9 cellular contexts compared by ENCODE assay signal in genomic region chr18:10624-11184, GRCh38. TPM values are rescaled to one million over a fixed set of nuclear protein-coding genes. Genes with fewer than 3 reads are reported as not detected.
"Had no signal": no experiment of that assay in that cellular context is flagged by ENCODE, and none has a peak within 500 bp of the region (broad histone marks: within the 10 kb centered on the region; RNA-seq: fewer than 3 reads in every experiment).

No MANE protein-coding gene starts in this region.

RNA-seq across cellular contexts. Expression of gene TUBB8B, which starts 38.7 kb away (rescaled TPM):
- total RNA-seq: activated CD8-positive, alpha-beta memory T cell treated with anti-CD3 and anti-CD28 coated beads for 36 hours; activated naive CD8-positive, alpha-beta T cell treated with anti-CD3 and anti-CD28 coated beads, Interleukin-2, amount 10 ng/mL, durations not matched to agents 7 days and 5 days; activated T-helper 1 cell treated with anti-CD3 and anti-CD28 coated beads, Interleukin-12 subunit alpha, Interleukin-12 subunit beta, Interleukin-2, Interleukin-4 antibody, amounts not matched to agents 30 ng/mL and 10 ng/mL and 1 ng/mL, durations not matched to agents 14 hours and 24 hours and 36 hours; heart right ventricle; liver; natural killer cell; occipital lobe; sigmoid colon; thoracic aorta had no signal
- polyA plus RNA-seq: liver had no signal
